In the genomic region with DNA sequence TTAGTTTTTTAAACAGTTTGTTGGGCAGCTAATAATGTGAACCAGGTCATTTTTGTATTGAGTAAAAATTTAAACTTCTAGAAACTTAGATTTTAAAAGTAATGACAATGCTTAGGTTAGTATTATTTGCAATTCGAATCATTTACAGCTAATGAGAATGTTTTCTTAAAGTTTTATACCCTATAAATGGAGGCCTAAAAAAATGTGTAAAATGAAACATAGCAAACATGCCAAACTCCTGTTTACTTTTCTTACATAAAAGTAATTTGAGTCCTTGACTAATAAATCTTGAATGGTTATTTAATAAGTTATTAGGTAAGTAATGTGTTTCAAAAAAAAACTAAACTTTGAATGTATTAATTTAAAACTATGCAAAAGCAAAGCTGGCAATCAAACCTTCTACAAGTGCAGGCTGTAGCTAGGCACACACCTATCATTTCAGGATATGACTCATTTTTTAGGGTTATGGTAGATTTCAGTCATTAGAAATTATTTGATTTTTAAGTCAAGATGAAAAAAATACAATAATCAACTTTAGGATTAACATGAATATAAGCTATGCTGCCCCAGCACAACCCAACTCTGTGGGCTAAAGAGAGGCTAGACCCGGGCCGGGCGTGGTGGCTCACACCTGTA, we compare ENCODE assay signal across 23 cellular contexts.
"Had no signal": no experiment of that assay in that cellular context is flagged by ENCODE, and none has a peak within 500 bp of the region (broad histone marks: within the 10 kb centered on the region; RNA-seq: fewer than 3 reads in every experiment).

No MANE protein-coding gene starts in this region.

- H2AFZ ChIP-seq: neural progenitor cell had no signal

- DNase-seq: activated CD4-positive, alpha-beta T cell treated with anti-CD3 and anti-CD28 coated beads for 4 hours; activated CD4-positive, alpha-beta T cell treated with anti-CD3 and anti-CD28 coated beads, Interleukin-2, amount 50 U/mL, for 48 hours; activated CD8-positive, alpha-beta memory T cell treated with anti-CD3 and anti-CD28 coated beads, Interleukin-2, amount 50 U/mL, for 48 hours; activated naive CD4-positive, alpha-beta T cell; activated naive CD8-positive, alpha-beta T cell treated with anti-CD3 and anti-CD28 coated beads for 36 hours; activated T-cell treated with anti-CD3 and anti-CD28 coated beads, Interleukin-2, amount 50 U/mL, for 4 hours; endodermal cell; erythroblast; foreskin melanocyte; kidney; naive thymus-derived CD8-positive, alpha-beta T cell; retina; stimulated activated CD4-positive, alpha-beta T cell treated with anti-CD3 and anti-CD28 coated beads, Interleukin-2, amount 100 ng/mL, for 48 hours; stimulated activated CD8-positive, alpha-beta memory T cell treated with anti-CD3 and anti-CD28 coated beads, Interleukin-4, amount 100 ng/mL, for 48 hours; stimulated activated naive B cell treated with anti-CD40 and anti-IgM and Interleukin-4, amounts not matched to agents 10 μg/mL and 1 μg/mL and 100 μg/mL, for 72 hours; T-helper 1 cell; testis had no signal

- H3K9me3 ChIP-seq: colonic mucosa, testis had no signal

- H3K27ac ChIP-seq: colonic mucosa, neural progenitor cell, testis had no signal

- H3K27me3 ChIP-seq: colonic mucosa, neural progenitor cell, testis had no signal

- H3K9ac ChIP-seq: neural progenitor cell had no signal

- ATAC-seq: activated T-cell treated with anti-CD3 and anti-CD28 coated beads, Interleukin-2, amount 50 U/mL, for 4 hours; left lobe of liver; naive thymus-derived CD8-positive, alpha-beta T cell; stimulated activated naive B cell treated with anti-CD40 and anti-IgM and Interleukin-4, amounts not matched to agents 10 μg/mL and 1 μg/mL and 100 μg/mL, for 72 hours; WTC11 had no signal

- H3K36me3 ChIP-seq: colonic mucosa, neural progenitor cell had no signal

- H3K4me2 ChIP-seq: neural progenitor cell had no signal

- H3K4me3 ChIP-seq: colonic mucosa, neural progenitor cell, testis had no signal

- FAIRE-seq: astrocyte, kidney, TTC549 had no signal

- H3K4me1 ChIP-seq: colonic mucosa, neural progenitor cell, testis had no signal
